22 cellular contexts compared by ENCODE assay signal in genomic region chr21:45112371-45112770, GRCh38. TPM values are rescaled to one million over a fixed set of nuclear protein-coding genes. Genes with fewer than 3 reads are reported as not detected.
A peak's percentile ranks its signal among the peaks of the same experiment; 100 is the strongest.
DNase-seq lines count a peak whose midpoint lies in the region; ATAC-seq and TF ChIP-seq lines count a peak whose summit lies in the region.
"Had no signal": no experiment of that assay in that cellular context is flagged by ENCODE, and none has a peak within 500 bp of the region (broad histone marks: within the 10 kb centered on the region; RNA-seq: fewer than 3 reads in every experiment).

No MANE protein-coding gene starts in this region.

- 0 out of 22 replicates have a peak overlapping the region, but pooled peaks of 1 of the 11 experiments have one; percentile 3 for H3K9ac ChIP-seq in BLaER1 treated with 17β-estradiol and CSF1 and Interleukin-3, amounts not matched to agents 10 nM and 100 nM
- H3K9ac ChIP-seq in IMR-90 (ENCODE audit: low read depth, low read length), result no peak overlapping the region

- dilution Hi-C loops in IMR-90 (cut with HindIII; ENCODE audit: low sequenced_read_pairs, unreplicated experiment), result no loop called here

- no peak for TF ChIP-seq POLR2A in IMR-90 (IDR thresholded peaks at IDR 0.05; ENCODE audit: low read depth, low read length)

- H4K91ac ChIP-seq in IMR-90 (ENCODE audit: insufficient read depth, low read depth, low read length), result no peak overlapping the region

- peaks cover 15 to 90% (median 77%) of the 10 kb centered on the region in 11 experiments; a peak in 20 of 22 replicates for H4K20me1 ChIP-seq in BLaER1 treated with 17β-estradiol and CSF1 and Interleukin-3, amounts not matched to agents 10 nM and 100 nM
- H4K20me1 ChIP-seq in IMR-90 (ENCODE audit: insufficient read depth, low read length), result peaks cover 97% of the 10 kb centered on the region

- H3K18ac ChIP-seq in IMR-90 (ENCODE audit: low read depth, low read length), result no peak overlapping the region

- H2BK120ac ChIP-seq in IMR-90 (ENCODE audit: low read depth, low read length), result no peak overlapping the region

- no peak overlapping the region for H2AK5ac ChIP-seq in IMR-90 (ENCODE audit: low read depth, low read length)

- H3K27ac ChIP-seq in BLaER1 treated with 17β-estradiol and CSF1 and Interleukin-3, amounts not matched to agents 10 nM and 100 nM, result peak overlapping the region in 4 of 11 experiments; percentile 11 to 69 (median 66); a peak in 3 of 22 replicates
- H3K27ac ChIP-seq in IMR-90 (ENCODE audit: insufficient read depth, low read length) (no peak overlapping the region), coronary artery (no peak overlapping the region), A673 (ENCODE audit: low read depth, low read length, poor library complexity, severe bottlenecking) (no peak overlapping the region)
- no peak overlapping the region for H3K27ac ChIP-seq in effector memory CD4-positive, alpha-beta T cell (ENCODE audit: insufficient read depth, low read length, poor library complexity, severe bottlenecking)
- H3K27ac ChIP-seq: epithelial cell of prostate, gastrocnemius medialis, left lung, neutrophil, right atrium auricular region, VCaP had no signal

- TF ChIP-seq RAD21 in IMR-90 (IDR thresholded peaks at IDR 0.05; ENCODE audit: low read length), result no peak

- BruUV-seq in IMR-90 (replicated peaks; lab: Mats Ljungman, UMichigan) (no TSS peak), A673 (replicated peaks; lab: Mats Ljungman, UMichigan) (no TSS peak)

- no peak overlapping the region for H3K56ac ChIP-seq in IMR-90 (ENCODE audit: extremely low read depth, insufficient read depth, low read length)

- POLR2A ChIA-PET in IMR-90 (lab: Charles Lee; ENCODE audit: unreplicated experiment) (no interaction called here), A673 (lab: Charles Lee; ENCODE audit: low non-redundant PET) (interaction anchor here (0.6 kb wide), 1 partner anchor 110 kb away, joined by 4 read pairs; no protein-coding TSS in a partner anchor)

- H3K79me1 ChIP-seq in IMR-90 (ENCODE audit: low read depth in 1 of 2, low read length in 2 of 2), result peaks cover 21 to 93% of the 10 kb centered on the region in 2 experiments; a peak in 3 of 4 replicates

- in situ Hi-C loops in IMR-90 (cut with MboI; ENCODE audit: low sequenced_read_pairs), result loop anchor here (25.0 kb wide), 1 partner anchor 300 kb away; the partner anchor contains the start of genes SUMO3 and UBE2G2

- H3K4me3 ChIP-seq in BLaER1 treated with 17β-estradiol and CSF1 and Interleukin-3, amounts not matched to agents 10 nM and 100 nM, result no peak overlapping the region
- H3K4me3 ChIP-seq in IMR-90 (ENCODE audit: insufficient read depth, low read depth, low read length), result no peak overlapping the region
- H3K4me3 ChIP-seq in coronary artery, result no peak overlapping the region
- H3K4me3 ChIP-seq in effector memory CD4-positive, alpha-beta T cell (ENCODE audit: insufficient read depth, low read depth, low read length, poor library complexity, severe bottlenecking), result no peak overlapping the region
- H3K4me3 ChIP-seq in A673 (ENCODE audit: low read depth, low read length, poor library complexity, severe bottlenecking), result no peak overlapping the region
- H3K4me3 ChIP-seq: gastrocnemius medialis, left lung, right atrium auricular region had no signal

- H3K27me3 ChIP-seq in BLaER1 treated with 17β-estradiol and CSF1 and Interleukin-3, amounts not matched to agents 10 nM and 100 nM, result peaks cover 0 to 81% (median 0%) of the 10 kb centered on the region in 11 experiments; a peak in 8 of 22 replicates
- H3K27me3 ChIP-seq in IMR-90 (ENCODE audit: control insufficient read depth, insufficient read depth, low read length), result no peaks in the 10 kb centered on the region
- H3K27me3 ChIP-seq in effector memory CD4-positive, alpha-beta T cell (replicated peaks; ENCODE audit: control insufficient read depth, insufficient read depth, low read length, poor library complexity, severe bottlenecking), result no peaks in the 10 kb centered on the region
- H3K27me3 ChIP-seq in A673 (replicated peaks; ENCODE audit: insufficient read depth, low read depth, low read length, poor library complexity), result no peaks in the 10 kb centered on the region
- H3K27me3 ChIP-seq: BE2C, gastrocnemius medialis, left lung, right atrium auricular region had no signal

- H3K4ac ChIP-seq in IMR-90 (ENCODE audit: low read depth, low read length), result no peak overlapping the region

- intact Hi-C loops in IMR-90 (cut with micrococcal nuclease) (no loop called here), A673 (cut with micrococcal nuclease; ENCODE audit: unreplicated experiment) (no loop called here)

- H3K4me1 ChIP-seq in BLaER1 treated with 17β-estradiol and CSF1 and Interleukin-3, amounts not matched to agents 10 nM and 100 nM, result peaks cover 39 to 98% (median 89%) of the 10 kb centered on the region in 10 experiments
- H3K4me1 ChIP-seq in IMR-90 (ENCODE audit: control insufficient read depth, insufficient read depth, low read length) (peaks cover 16% of the 10 kb centered on the region), A673 (ENCODE audit: insufficient read depth, low read length, poor library complexity, severe bottlenecking) (peaks cover 7% of the 10 kb centered on the region)
- H3K4me1 ChIP-seq in effector memory CD4-positive, alpha-beta T cell (ENCODE audit: control insufficient read depth, insufficient read depth, low read length, poor library complexity, severe bottlenecking), result peaks cover 8% of the 10 kb centered on the region

- CTCF ChIA-PET in IMR-90 (lab: Yijun Ruan, JAX), result no interaction called here
- CTCF ChIA-PET in A673 (lab: Charles Lee), result no interaction called here

- no peak overlapping the region for H2AK9ac ChIP-seq in IMR-90 (replicated peaks; ENCODE audit: low read depth, low read length, poor library complexity)

- H3K4me2 ChIP-seq in BLaER1 treated with 17β-estradiol and CSF1 and Interleukin-3, amounts not matched to agents 10 nM and 100 nM, result peak overlapping the region in 9 of 11 experiments; percentile 81 to 98 (median 94); a peak in 17 of 22 replicates
- no peak overlapping the region for H3K4me2 ChIP-seq in IMR-90 (ENCODE audit: low read depth, low read length)

- H4K5ac ChIP-seq in IMR-90 (ENCODE audit: low read depth, low read length), result no peak overlapping the region

- DNase-seq in IMR-90, result no peak
- peak; percentile 50 for DNase-seq in coronary artery (ENCODE audit: low spot score)
- peak; percentile 49 for DNase-seq in renal cortical epithelial cell (ENCODE audit: low read depth)
- DNase-seq in effector memory CD4-positive, alpha-beta T cell, result no peak
- no peak for DNase-seq in A673 (ENCODE audit: low spot score)
- no peak for DNase-seq in SKM-1 (lab: John Stamatoyannopoulos, UW; ENCODE audit: unreplicated experiment)
- DNase-seq: activated T-cell treated with anti-CD3 and anti-CD28 coated beads, Interleukin-2, amount 50 U/mL, for 72 hours; BE2C; gastrocnemius medialis; GDM1; H9; left lung; NCI-H1417 treated with DMSO at 0.1 percent for 48 hours; NCI-H82; PC-3; SIG-M5; stimulated activated CD4-positive, alpha-beta T cell treated with anti-CD3 and anti-CD28 coated beads, Interleukin-15, amount 100 ng/mL, for 24 hours had no signal

- no peak for TF ChIP-seq CTCF in IMR-90 (conservative IDR thresholded peaks at IDR 0.05; ENCODE audit: low read depth, low read length)
- no peak for TF ChIP-seq CTCF in coronary artery (IDR thresholded peaks at IDR 0.05)
- TF ChIP-seq CTCF in A673 (conservative IDR thresholded peaks at IDR 0.05; ENCODE audit: low read depth, low read length), result no peak

- no peak overlapping the region for H4K8ac ChIP-seq in IMR-90 (ENCODE audit: low read depth in 2 of 2, low read length in 2 of 2)

- no peak overlapping the region for H2BK20ac ChIP-seq in IMR-90 (ENCODE audit: low read depth, low read length)

- H3K36me3 ChIP-seq in BLaER1 treated with 17β-estradiol and CSF1 and Interleukin-3, amounts not matched to agents 10 nM and 100 nM, result peaks cover 0 to 18% (median 10%) of the 10 kb centered on the region in 11 experiments; a peak in 16 of 22 replicates
- H3K36me3 ChIP-seq in IMR-90 (ENCODE audit: control insufficient read depth, insufficient read depth, low read length) (peaks cover 25% of the 10 kb centered on the region), A673 (ENCODE audit: insufficient read depth, low read length, poor library complexity, severe bottlenecking) (no peaks in the 10 kb centered on the region)
- H3K36me3 ChIP-seq in effector memory CD4-positive, alpha-beta T cell (ENCODE audit: control insufficient read depth, insufficient read depth, low read length), result no peaks in the 10 kb centered on the region
- H3K36me3 ChIP-seq: BE2C, gastrocnemius medialis, left lung, neutrophil, right atrium auricular region had no signal

- peak overlapping the region; percentile 56; the same call in 1 of the 2 replicates for H3K23ac ChIP-seq in IMR-90 (ENCODE audit: low read depth, low read length)

- peaks cover 0 to 20% (median 9%) of the 10 kb centered on the region in 11 experiments; a peak in 12 of 22 replicates for H3K9me3 ChIP-seq in BLaER1 treated with 17β-estradiol and CSF1 and Interleukin-3, amounts not matched to agents 10 nM and 100 nM (replicated peaks in 1 of 11)
- H3K9me3 ChIP-seq in IMR-90 (ENCODE audit: control insufficient read depth, insufficient read depth, low read length) (no peaks in the 10 kb centered on the region), A673 (ENCODE audit: low read depth, low read length, poor library complexity, severe bottlenecking) (no peaks in the 10 kb centered on the region)
- H3K9me3 ChIP-seq in effector memory CD4-positive, alpha-beta T cell (ENCODE audit: control insufficient read depth, low read length), result no peaks in the 10 kb centered on the region
- H3K9me3 ChIP-seq: BE2C, gastrocnemius medialis, left lung, neutrophil, right atrium auricular region had no signal

- H2AFZ ChIP-seq in IMR-90 (replicated peaks; ENCODE audit: low read length, poor library complexity), result no peak overlapping the region

- WGBS in IMR-90 (ENCODE audit: extremely low coverage in 2 of 2, insufficient read length in 1 of 2), 2 experiments, result no CpG with 5 or more reads among the region's 3 CpGs

- peaks cover 43% of the 10 kb centered on the region for H3K9me1 ChIP-seq in IMR-90 (ENCODE audit: insufficient read depth, low read length)

- no peak overlapping the region for H2BK5ac ChIP-seq in IMR-90 (ENCODE audit: low read depth, low read length, poor library complexity, severe bottlenecking)

- no peak overlapping the region for H3K14ac ChIP-seq in IMR-90 (replicated peaks; ENCODE audit: low read depth, low read length)

- ATAC-seq in IMR-90 (ENCODE audit: low read depth), result peak; percentile 77
- ATAC-seq: activated T-cell treated with anti-CD3 and anti-CD28 coated beads, Interleukin-2, amount 50 U/mL, for 72 hours; gastrocnemius medialis; PC-3 had no signal

- H2BK15ac ChIP-seq in IMR-90 (ENCODE audit: low read depth, low read length), result no peak overlapping the region

TF ChIP-seq in IMR-90, 13 proteins besides CTCF, POLR2A, EP300 and RAD21:
- TF ChIP-seq RCOR1 (IDR thresholded peaks at IDR 0.05; ENCODE audit: insufficient replicate concordance, low read length), result no peak

RNA-seq across cellular contexts. Expression of gene ADARB1, which starts 38.0 kb away (rescaled TPM):
- 39.7 and 39.8 TPM in 2 replicates for total RNA-seq in IMR-90 (2012; rRNA removed)
- 45.5 and 47.3 TPM in 2 replicates for polyA plus RNA-seq in IMR-90 (2012; rRNA removed)
- polyA plus RNA-seq in IMR-90 (2012; cell fraction: cytosol; rRNA removed), result 18.2 and 29.3 TPM in 2 replicates
- polyA plus RNA-seq in IMR-90 (2012; cell fraction: nucleus; rRNA removed; ENCODE audit: low replicate concordance), result 152 and 210 TPM in 2 replicates
- total RNA-seq in renal cortical epithelial cell, result 2.4 and 9.7 TPM in 2 replicates
- 22.6 and 31.9 TPM in 2 replicates for total RNA-seq in A673 (2021)

Comparison
In these comparisons a context has a peak if more than half of its experiments do, and no peak if none do; other contexts are left out.
1. DNase-seq: peak in coronary artery (single experiment) and renal cortical epithelial cell (single experiment); none in IMR-90 (single experiment), effector memory CD4-positive, alpha-beta T cell (0 of 3), A673 (single experiment) and SKM-1 (single experiment).